Comparison of ENCODE assay signal across 28 cellular contexts in the genomic region with DNA sequence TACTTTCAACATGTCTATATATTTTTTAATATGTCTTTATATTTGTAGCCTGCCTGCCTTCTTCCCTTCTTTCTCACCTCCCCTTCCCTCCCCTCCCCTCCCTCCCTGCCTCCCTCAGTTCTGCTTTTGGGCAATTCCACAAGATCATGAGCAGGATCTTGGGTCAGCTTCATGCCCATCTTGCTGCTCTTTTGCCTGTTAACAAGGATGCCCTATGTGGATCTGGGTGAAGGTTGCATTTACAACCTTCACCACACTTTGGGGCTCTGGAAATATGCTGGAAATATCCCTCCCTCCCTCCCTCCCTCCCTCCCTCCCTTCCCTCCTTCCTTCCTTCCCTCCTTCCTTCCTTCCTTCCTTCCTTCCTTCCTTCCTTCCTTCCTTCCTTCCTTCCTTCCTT.
"Had no signal": no experiment of that assay in that cellular context is flagged by ENCODE, and none has a peak within 500 bp of the region (broad histone marks: within the 10 kb centered on the region; RNA-seq: fewer than 3 reads in every experiment).

No MANE protein-coding gene starts in this region.

- H3K27me3 ChIP-seq: colonic mucosa, dorsolateral prefrontal cortex, esophagus muscularis mucosa, esophagus squamous epithelium, foreskin keratinocyte, gastrocnemius medialis, gastroesophageal sphincter, heart left ventricle, heart right ventricle had no signal

- H3K36me3 ChIP-seq: colonic mucosa, esophagus muscularis mucosa, esophagus squamous epithelium, gastrocnemius medialis, gastroesophageal sphincter, heart left ventricle, heart right ventricle had no signal

- ATAC-seq: effector memory CD8-positive, alpha-beta T cell; esophagus mucosa; foreskin keratinocyte; gastrocnemius medialis; gastroesophageal sphincter; heart left ventricle; heart right ventricle had no signal

- FAIRE-seq: colon, endometrium, endothelial cell of umbilical vein had no signal

- H3K9me3 ChIP-seq: colonic mucosa, esophagus muscularis mucosa, esophagus squamous epithelium, gastrocnemius medialis, gastroesophageal sphincter, heart left ventricle, heart right ventricle had no signal

- H3K27ac Mint-ChIP-seq: dendritic cell treated with granulocyte-macrophage colony-stimulating factor and Interleukin-4, amounts not matched to agents 40 ng/mL and 50 ng/mL, for 4 days; effector memory CD8-positive, alpha-beta T cell; endodermal cell had no signal

- H3K4me1 ChIP-seq: colonic mucosa, esophagus muscularis mucosa, esophagus squamous epithelium, foreskin keratinocyte, gastrocnemius medialis, gastroesophageal sphincter, heart left ventricle, heart right ventricle had no signal

- H3K9me3 Mint-ChIP-seq: dendritic cell treated with granulocyte-macrophage colony-stimulating factor and Interleukin-4, amounts not matched to agents 40 ng/mL and 50 ng/mL, for 4 days; effector memory CD8-positive, alpha-beta T cell; endodermal cell had no signal

- DNase-seq: colonic mucosa; cortex of kidney; dermis blood vessel endothelial cell; dorsolateral prefrontal cortex; effector CD4-positive, alpha-beta T cell; effector CD8-positive, alpha-beta T cell; effector memory CD4-positive, alpha-beta T cell; effector memory CD8-positive, alpha-beta T cell; endodermal cell; erythroblast; esophagus squamous epithelium; foreskin fibroblast; foreskin keratinocyte; foreskin melanocyte; gastrocnemius medialis; glutamatergic neuron; head of caudate nucleus; heart left ventricle; heart right ventricle had no signal

- H3K27ac ChIP-seq: colonic mucosa, coronary artery, dorsolateral prefrontal cortex, epithelial cell of prostate, esophagus muscularis mucosa, esophagus squamous epithelium, foreskin keratinocyte, gastrocnemius medialis, gastroesophageal sphincter, heart left ventricle, heart right ventricle had no signal

- H3K4me3 Mint-ChIP-seq: dendritic cell treated with granulocyte-macrophage colony-stimulating factor and Interleukin-4, amounts not matched to agents 40 ng/mL and 50 ng/mL, for 4 days; effector memory CD8-positive, alpha-beta T cell; endodermal cell had no signal

- H3K27me3 Mint-ChIP-seq: dendritic cell treated with granulocyte-macrophage colony-stimulating factor and Interleukin-4, amounts not matched to agents 40 ng/mL and 50 ng/mL, for 4 days; effector memory CD8-positive, alpha-beta T cell had no signal

- H3K4me1 Mint-ChIP-seq: endodermal cell had no signal

- H3K4me3 ChIP-seq: colonic mucosa, coronary artery, dorsolateral prefrontal cortex, esophagus muscularis mucosa, esophagus squamous epithelium, gastrocnemius medialis, gastroesophageal sphincter, heart left ventricle, heart right ventricle had no signal
